ENCODE assay signal across 9 cellular contexts in the genomic region with DNA sequence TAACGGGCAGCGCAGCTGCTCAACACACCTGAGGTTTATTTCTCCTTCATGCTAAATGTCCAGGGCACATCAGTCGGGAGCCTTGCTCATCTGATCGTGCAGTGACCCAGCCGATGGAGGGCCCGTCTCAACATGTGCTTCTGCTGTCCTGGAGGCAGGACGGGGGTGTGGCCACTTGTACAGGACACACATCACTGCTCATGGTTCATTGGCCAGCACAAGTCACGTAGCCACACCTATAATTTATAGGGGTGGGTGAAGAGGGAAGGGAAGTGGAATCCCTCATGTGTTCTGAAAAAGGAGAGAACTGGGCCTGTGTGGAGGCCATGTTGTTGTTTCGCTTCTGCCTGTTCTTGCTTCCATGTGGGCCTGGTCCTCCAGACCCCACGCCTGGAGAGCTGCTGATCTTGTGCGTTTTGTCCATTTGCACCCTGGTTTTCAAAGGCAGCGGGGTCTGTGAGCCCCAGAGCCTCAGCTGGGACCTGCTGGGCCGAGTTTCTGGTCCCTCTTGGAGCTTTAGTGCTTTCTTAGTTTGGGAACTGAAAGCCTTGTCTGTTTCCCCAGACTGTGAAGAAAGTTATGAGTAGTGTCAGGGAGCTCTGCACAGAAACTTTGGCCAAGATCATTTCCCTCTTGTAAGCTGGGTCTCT.
DNase-seq lines count a peak whose midpoint lies in the region; ATAC-seq and TF ChIP-seq lines count a peak whose summit lies in the region.
"Had no signal": no experiment of that assay in that cellular context is flagged by ENCODE, and none has a peak within 500 bp of the region (broad histone marks: within the 10 kb centered on the region; RNA-seq: fewer than 3 reads in every experiment).

No MANE protein-coding gene starts in this region.

- no peak for DNase-seq in natural killer cell
- no peak for DNase-seq in H7
- no peak for DNase-seq in cerebellum (ENCODE audit: low spot score)
- no peak for DNase-seq in cortex of kidney (lab: John Stamatoyannopoulos, UW)
- no peak for DNase-seq in 8988T

- no peak overlapping the region for H3K4me3 ChIP-seq in H7 (ENCODE audit: insufficient read depth, low read depth, low read length)
- H3K4me3 ChIP-seq: skin epidermis had no signal

- ATAC-seq in GM19025 (IDR thresholded peaks at IDR 0.05; ENCODE audit: low read depth, unreplicated experiment) = peak; percentile 75
- ATAC-seq in HG02981 (IDR thresholded peaks at IDR 0.05; ENCODE audit: unreplicated experiment) = peak; percentile 73
- ATAC-seq in SK-N-SH treated with all-trans-retinoic acid at 6 μM for 48 hours = peak; percentile 63
- ATAC-seq in natural killer cell = peak; percentile 21 to 47 (median 43)

- no peaks in the 10 kb centered on the region; the same call in 1 of the 2 replicates for H3K36me3 ChIP-seq in H7 (replicated peaks; ENCODE audit: control insufficient read depth, insufficient read depth, low read length)

- H3K36me3 Mint-ChIP-seq in natural killer cell = no peaks in the 10 kb centered on the region

- H3K4me1 Mint-ChIP-seq in natural killer cell = peaks cover 38 to 51% of the 10 kb centered on the region in 2 donors

- no peaks in the 10 kb centered on the region for H3K27me3 ChIP-seq in H7 (ENCODE audit: control insufficient read depth, insufficient read depth, low read length)

- no peaks in the 10 kb centered on the region for H3K27me3 Mint-ChIP-seq in natural killer cell (ENCODE audit: low read depth in 2 of 2)

- H3K4me3 Mint-ChIP-seq in natural killer cell = no peak overlapping the region

- intact Hi-C loops in natural killer cell (cut with micrococcal nuclease) = no loop called here

- H3K9me3 Mint-ChIP-seq in natural killer cell = no peaks in the 10 kb centered on the region

- H3K27ac Mint-ChIP-seq in natural killer cell = peak overlapping the region; percentile 46 to 65

- TF ChIP-seq CTCF in natural killer cell (IDR thresholded peaks at IDR 0.05) = no peak

TF ChIP-seq in SK-N-SH treated with all-trans-retinoic acid at 6 μM for 48 hours, 23 proteins besides CTCF, POLR2A, EP300 and RAD21:
- TF ChIP-seq PPARA (CRISPR knock-in tag; IDR thresholded peaks at IDR 0.05; ENCODE audit: borderline replicate concordance) = no peak
- no peak for TF ChIP-seq ESRRG (CRISPR knock-in tag; IDR thresholded peaks at IDR 0.05)
- TF ChIP-seq ISL1 (CRISPR knock-in tag; IDR thresholded peaks at IDR 0.05) = no peak
- TF ChIP-seq ZNF8 (CRISPR knock-in tag; IDR thresholded peaks at IDR 0.05) = no peak
- TF ChIP-seq, protein P1, sequence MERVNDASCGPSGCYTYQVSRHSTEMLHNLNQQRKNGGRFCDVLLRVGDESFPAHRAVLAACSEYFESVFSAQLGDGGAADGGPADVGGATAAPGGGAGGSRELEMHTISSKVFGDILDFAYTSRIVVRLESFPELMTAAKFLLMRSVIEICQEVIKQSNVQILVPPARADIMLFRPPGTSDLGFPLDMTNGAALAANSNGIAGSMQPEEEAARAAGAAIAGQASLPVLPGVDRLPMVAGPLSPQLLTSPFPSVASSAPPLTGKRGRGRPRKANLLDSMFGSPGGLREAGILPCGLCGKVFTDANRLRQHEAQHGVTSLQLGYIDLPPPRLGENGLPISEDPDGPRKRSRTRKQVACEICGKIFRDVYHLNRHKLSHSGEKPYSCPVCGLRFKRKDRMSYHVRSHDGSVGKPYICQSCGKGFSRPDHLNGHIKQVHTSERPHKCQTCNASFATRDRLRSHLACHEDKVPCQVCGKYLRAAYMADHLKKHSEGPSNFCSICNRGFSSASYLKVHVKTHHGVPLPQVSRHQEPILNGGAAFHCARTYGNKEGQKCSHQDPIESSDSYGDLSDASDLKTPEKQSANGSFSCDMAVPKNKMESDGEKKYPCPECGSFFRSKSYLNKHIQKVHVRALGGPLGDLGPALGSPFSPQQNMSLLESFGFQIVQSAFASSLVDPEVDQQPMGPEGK (CRISPR knock-in tag; IDR thresholded peaks at IDR 0.05; ENCODE audit: borderline replicate concordance) = no peak
- TF ChIP-seq, protein P2, sequence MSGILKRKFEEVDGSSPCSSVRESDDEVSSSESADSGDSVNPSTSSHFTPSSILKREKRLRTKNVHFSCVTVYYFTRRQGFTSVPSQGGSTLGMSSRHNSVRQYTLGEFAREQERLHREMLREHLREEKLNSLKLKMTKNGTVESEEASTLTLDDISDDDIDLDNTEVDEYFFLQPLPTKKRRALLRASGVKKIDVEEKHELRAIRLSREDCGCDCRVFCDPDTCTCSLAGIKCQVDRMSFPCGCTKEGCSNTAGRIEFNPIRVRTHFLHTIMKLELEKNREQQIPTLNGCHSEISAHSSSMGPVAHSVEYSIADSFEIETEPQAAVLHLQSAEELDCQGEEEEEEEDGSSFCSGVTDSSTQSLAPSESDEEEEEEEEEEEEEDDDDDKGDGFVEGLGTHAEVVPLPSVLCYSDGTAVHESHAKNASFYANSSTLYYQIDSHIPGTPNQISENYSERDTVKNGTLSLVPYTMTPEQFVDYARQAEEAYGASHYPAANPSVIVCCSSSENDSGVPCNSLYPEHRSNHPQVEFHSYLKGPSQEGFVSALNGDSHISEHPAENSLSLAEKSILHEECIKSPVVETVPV (CRISPR knock-in tag; IDR thresholded peaks at IDR 0.05) = no peak
- TF ChIP-seq, protein P3, sequence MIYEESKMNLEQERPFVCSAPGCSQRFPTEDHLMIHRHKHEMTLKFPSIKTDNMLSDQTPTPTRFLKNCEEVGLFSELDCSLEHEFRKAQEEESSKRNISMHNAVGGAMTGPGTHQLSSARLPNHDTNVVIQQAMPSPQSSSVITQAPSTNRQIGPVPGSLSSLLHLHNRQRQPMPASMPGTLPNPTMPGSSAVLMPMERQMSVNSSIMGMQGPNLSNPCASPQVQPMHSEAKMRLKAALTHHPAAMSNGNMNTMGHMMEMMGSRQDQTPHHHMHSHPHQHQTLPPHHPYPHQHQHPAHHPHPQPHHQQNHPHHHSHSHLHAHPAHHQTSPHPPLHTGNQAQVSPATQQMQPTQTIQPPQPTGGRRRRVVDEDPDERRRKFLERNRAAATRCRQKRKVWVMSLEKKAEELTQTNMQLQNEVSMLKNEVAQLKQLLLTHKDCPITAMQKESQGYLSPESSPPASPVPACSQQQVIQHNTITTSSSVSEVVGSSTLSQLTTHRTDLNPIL (CRISPR knock-in tag; IDR thresholded peaks at IDR 0.05; ENCODE audit: low read depth) = no peak
